ENCODE assay signal across 1 cellular context in genomic region chr1:85569737-85570404, GRCh38.
TF ChIP-seq lines count a peak whose summit lies in the region.

No MANE protein-coding gene starts in this region.

TF ChIP-seq in IMR-90, 13 proteins besides CTCF, POLR2A, EP300 and RAD21 (continued from another document):
- TF ChIP-seq, protein P1, sequence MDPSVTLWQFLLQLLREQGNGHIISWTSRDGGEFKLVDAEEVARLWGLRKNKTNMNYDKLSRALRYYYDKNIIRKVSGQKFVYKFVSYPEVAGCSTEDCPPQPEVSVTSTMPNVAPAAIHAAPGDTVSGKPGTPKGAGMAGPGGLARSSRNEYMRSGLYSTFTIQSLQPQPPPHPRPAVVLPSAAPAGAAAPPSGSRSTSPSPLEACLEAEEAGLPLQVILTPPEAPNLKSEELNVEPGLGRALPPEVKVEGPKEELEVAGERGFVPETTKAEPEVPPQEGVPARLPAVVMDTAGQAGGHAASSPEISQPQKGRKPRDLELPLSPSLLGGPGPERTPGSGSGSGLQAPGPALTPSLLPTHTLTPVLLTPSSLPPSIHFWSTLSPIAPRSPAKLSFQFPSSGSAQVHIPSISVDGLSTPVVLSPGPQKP (IDR thresholded peaks at IDR 0.05; ENCODE audit: borderline replicate concordance, low read depth, low read length), result no peak
- no peak for TF ChIP-seq FOS (IDR thresholded peaks at IDR 0.05; ENCODE audit: low read depth, low read length)
- TF ChIP-seq MXI1 (IDR thresholded peaks at IDR 0.05; ENCODE audit: borderline replicate concordance, low read depth, low read length), result no peak
- no peak for TF ChIP-seq USF2 (IDR thresholded peaks at IDR 0.05; ENCODE audit: low read depth, low read length)
- no peak for TF ChIP-seq MAFK (IDR thresholded peaks at IDR 0.05; ENCODE audit: low read depth, low read length)
- TF ChIP-seq CHD1 (IDR thresholded peaks at IDR 0.05; ENCODE audit: low read depth, low read length), result no peak
- no peak for TF ChIP-seq BHLHE40 (IDR thresholded peaks at IDR 0.05; ENCODE audit: low read depth, low read length)
- no peak for TF ChIP-seq SMC3 (IDR thresholded peaks at IDR 0.05; ENCODE audit: low read depth, low read length)
- TF ChIP-seq NFE2L2 (IDR thresholded peaks at IDR 0.05; ENCODE audit: low read depth, low read length), result no peak
- TF ChIP-seq CEBPB (IDR thresholded peaks at IDR 0.05; ENCODE audit: low read depth, low read length), result no peak
